ENCODE assay signal across 9 cellular contexts in the genomic region with DNA sequence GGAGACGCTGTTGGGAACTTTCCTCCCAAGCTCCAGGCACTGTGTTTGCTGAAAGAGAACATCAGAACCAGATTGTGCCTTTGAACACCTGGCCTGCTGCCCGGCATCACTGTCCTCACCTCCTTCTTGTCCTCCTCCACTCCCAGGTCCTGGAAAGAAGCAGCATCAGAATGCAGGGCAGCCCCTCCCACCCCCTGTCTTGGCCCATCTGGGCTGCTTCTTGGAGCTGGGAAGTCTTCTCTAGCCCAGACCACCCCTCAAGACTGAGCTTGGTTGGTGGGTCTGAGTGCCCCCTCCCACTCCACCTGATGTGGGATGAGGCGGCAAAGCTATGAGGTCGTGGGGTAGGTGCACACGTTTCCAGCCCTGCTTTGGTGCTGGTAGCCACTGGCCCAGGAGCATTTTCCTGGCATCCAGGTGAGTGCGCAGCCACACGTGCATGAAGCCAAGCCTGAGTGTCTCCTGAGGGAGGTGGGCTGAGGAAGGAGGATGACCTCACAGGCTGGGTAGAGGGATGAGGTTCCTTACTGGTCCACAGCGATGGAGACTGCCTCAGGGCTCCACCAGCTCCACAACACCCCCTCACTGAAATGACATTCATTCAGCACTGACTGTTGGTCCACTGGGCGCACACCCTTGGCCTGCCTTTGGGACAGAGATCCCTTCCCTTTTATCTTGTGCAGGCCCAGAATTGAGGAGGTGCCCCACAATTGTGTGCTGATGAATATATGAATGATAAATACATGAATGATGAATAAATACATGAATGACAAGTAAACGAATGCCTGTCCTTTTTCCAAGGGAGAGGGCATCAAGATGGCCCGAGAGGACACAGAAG. TPM values are rescaled to one million over a fixed set of nuclear protein-coding genes. Genes with fewer than 3 reads are reported as not detected.
DNase-seq lines count a peak whose midpoint lies in the region; ATAC-seq and TF ChIP-seq lines count a peak whose summit lies in the region.
"Had no signal": no experiment of that assay in that cellular context is flagged by ENCODE, and none has a peak within 500 bp of the region (broad histone marks: within the 10 kb centered on the region; RNA-seq: fewer than 3 reads in every experiment).

No MANE protein-coding gene starts in this region.

- no peaks in the 10 kb centered on the region for H3K36me3 Mint-ChIP-seq in nephron progenitor cell (ENCODE audit: low read depth)

- H3K4me2 ChIP-seq in BLaER1 treated with 17β-estradiol and CSF1 and Interleukin-3, amounts not matched to agents 10 nM and 100 nM, result peak overlapping the region; percentile 89 to 99 (median 95)
- peak overlapping the region; percentile 83 for H3K4me2 ChIP-seq in OCI-LY7 (ENCODE audit: low read length)

- H3K27me3 Mint-ChIP-seq in nephron progenitor cell (ENCODE audit: low read depth, poor library complexity), result peaks cover 15% of the 10 kb centered on the region

- CTCF ChIA-PET in OCI-LY7 (lab: Charles Lee; ENCODE audit: unreplicated experiment), result interaction anchor here (0.5 to 2.0 kb wide), 7 partner anchors 8 to 190 kb away, joined by 3 to 15 read pairs (median 3); no protein-coding TSS in a partner anchor

- no peaks in the 10 kb centered on the region for H3K9me3 Mint-ChIP-seq in nephron progenitor cell

- peak overlapping the region in 9 of 11 experiments; percentile 81 to 99 (median 96); a peak in 18 of 22 replicates for H3K27ac ChIP-seq in BLaER1 treated with 17β-estradiol and CSF1 and Interleukin-3, amounts not matched to agents 10 nM and 100 nM
- H3K27ac ChIP-seq in OCI-LY7 (ENCODE audit: low read depth, low read length, poor library complexity, severe bottlenecking), result no peak overlapping the region

- H3K4me3 ChIP-seq in BLaER1 treated with 17β-estradiol and CSF1 and Interleukin-3, amounts not matched to agents 10 nM and 100 nM, result peak overlapping the region in 3 of 10 experiments; percentile 18 to 59 (median 55); a peak in 2 of 20 replicates
- H3K4me3 ChIP-seq in OCI-LY7 (ENCODE audit: low read depth, low read length, poor library complexity, severe bottlenecking), result no peak overlapping the region

- H3K9me3 ChIP-seq in BLaER1 treated with 17β-estradiol and CSF1 and Interleukin-3, amounts not matched to agents 10 nM and 100 nM (replicated peaks in 1 of 11), result no peaks in the 10 kb centered on the region
- H3K9me3 ChIP-seq in OCI-LY7 (ENCODE audit: low read length), result no peaks in the 10 kb centered on the region

- BruUV-seq in OCI-LY7 (replicated peaks; lab: Mats Ljungman, UMichigan), result no TSS peak

- H2AFZ ChIP-seq in OCI-LY7 (ENCODE audit: low read length), result no peak overlapping the region; the same call in 1 of the 2 replicates

- peaks cover 0 to 15% (median 0%) of the 10 kb centered on the region in 11 experiments; a peak in 2 of 22 replicates for H3K36me3 ChIP-seq in BLaER1 treated with 17β-estradiol and CSF1 and Interleukin-3, amounts not matched to agents 10 nM and 100 nM
- H3K36me3 ChIP-seq in OCI-LY7 (ENCODE audit: insufficient read depth, low read length), result no peaks in the 10 kb centered on the region

- H3K9me2 ChIP-seq in OCI-LY7 (ENCODE audit: insufficient read depth, low read length), result no peaks in the 10 kb centered on the region

- DNase-seq in OCI-LY7 (ENCODE audit: low spot score), result no peak
- peak; percentile 49 for DNase-seq in ecto neural progenitor cell (ENCODE audit: low spot score)
- DNase-seq in nephron progenitor cell, result no peak
- no peak for DNase-seq in NCI-H2107 (lab: John Stamatoyannopoulos, UW)
- DNase-seq in stimulated activated naive CD4-positive, alpha-beta T cell treated with Interleukin-2 at 50 U/mL for 16 hours (lab: John Stamatoyannopoulos, UW), result no peak
- no peak for DNase-seq in AG20443 (ENCODE audit: low spot score)

- H4K20me1 ChIP-seq in BLaER1 treated with 17β-estradiol and CSF1 and Interleukin-3, amounts not matched to agents 10 nM and 100 nM, result no peaks in the 10 kb centered on the region; a peak in 1 of 22 replicates
- H4K20me1 ChIP-seq in OCI-LY7 (ENCODE audit: insufficient read depth, low read length), result no peaks in the 10 kb centered on the region

- no peaks in the 10 kb centered on the region for H3K79me2 ChIP-seq in OCI-LY7 (ENCODE audit: insufficient read depth, low read depth, low read length)

- peaks cover 69% of the 10 kb centered on the region for H3K4me1 Mint-ChIP-seq in nephron progenitor cell

- peaks cover 0 to 6% (median 0%) of the 10 kb centered on the region in 11 experiments; a peak in 2 of 22 replicates for H3K27me3 ChIP-seq in BLaER1 treated with 17β-estradiol and CSF1 and Interleukin-3, amounts not matched to agents 10 nM and 100 nM

- TF ChIP-seq CTCF in OCI-LY7 (conservative IDR thresholded peaks at IDR 0.05; ENCODE audit: low read length) (no peak), nephron progenitor cell (IDR thresholded peaks at IDR 0.05) (no peak)

- peaks cover 98 to 100% (median 99%) of the 10 kb centered on the region in 10 experiments for H3K4me1 ChIP-seq in BLaER1 treated with 17β-estradiol and CSF1 and Interleukin-3, amounts not matched to agents 10 nM and 100 nM
- peaks cover 42% of the 10 kb centered on the region for H3K4me1 ChIP-seq in OCI-LY7 (ENCODE audit: insufficient read depth, low read length, poor library complexity, severe bottlenecking)

- H3K27ac Mint-ChIP-seq in nephron progenitor cell, result peak overlapping the region; percentile 29

- intact Hi-C loops in OCI-LY7 (cut with micrococcal nuclease; ENCODE audit: unreplicated experiment), result no loop called here

- POLR2A ChIA-PET in OCI-LY7 (lab: Charles Lee), result interaction anchor here (0.8 to 1.4 kb wide), 3 partner anchors 11 to 141 kb away, joined by 3 to 4 read pairs (median 3); no protein-coding TSS in a partner anchor

- no peak overlapping the region for H3K4me3 Mint-ChIP-seq in nephron progenitor cell

- peak overlapping the region; percentile 56 to 92 (median 82); a peak in 18 of 22 replicates for H3K9ac ChIP-seq in BLaER1 treated with 17β-estradiol and CSF1 and Interleukin-3, amounts not matched to agents 10 nM and 100 nM

- no peak for ATAC-seq in HG02840 (IDR thresholded peaks at IDR 0.05; ENCODE audit: low FRiP score, unreplicated experiment)

RNA-seq across cellular contexts. Expression of a gene that starts 6.0 kb away (rescaled TPM):
- 1.8 and 2.3 TPM in 2 replicates for total RNA-seq in OCI-LY7 (2014; rRNA removed; shearing (Covaris generic))
- total RNA-seq in OCI-LY7 (2022), result 0.48 TPM in 1 of 2 replicates, not detected in the other
- total RNA-seq: lung microvascular endothelial cell had no signal

RNA-seq across cellular contexts. Expression of a gene that starts 57.8 kb away (rescaled TPM):
- total RNA-seq in OCI-LY7 (2014; rRNA removed; shearing (Covaris generic)), result 0.18 and 0.22 TPM in 2 replicates
- total RNA-seq in OCI-LY7 (2022), result 0.66 and 0.97 TPM in 2 replicates
- total RNA-seq: lung microvascular endothelial cell had no signal
